Comparison of ENCODE assay signal across 22 cellular contexts in genomic region chr17:30334421-30334820, GRCh38. TPM values are rescaled to one million over a fixed set of nuclear protein-coding genes. Genes with fewer than 3 reads are reported as not detected.
DNase-seq lines count a peak whose midpoint lies in the region; ATAC-seq lines count a peak whose summit lies in the region.
"Had no signal": no experiment of that assay in that cellular context is flagged by ENCODE, and none has a peak within 500 bp of the region (broad histone marks: within the 10 kb centered on the region; RNA-seq: fewer than 3 reads in every experiment).

No MANE protein-coding gene starts in this region.

- no peaks in the 10 kb centered on the region for H3K9me3 ChIP-seq in naive thymus-derived CD4-positive, alpha-beta T cell (ENCODE audit: control insufficient read depth in 2 of 3, low read length in 3 of 3)

- peaks cover 0 to 3% (median 0%) of the 10 kb centered on the region in 5 donors for H3K36me3 Mint-ChIP-seq in naive thymus-derived CD4-positive, alpha-beta T cell

- H3K9me3 Mint-ChIP-seq in naive thymus-derived CD4-positive, alpha-beta T cell: peaks cover 0 to 2% (median 0%) of the 10 kb centered on the region in 11 donors
- H3K9me3 Mint-ChIP-seq: H9, IgD-negative memory B cell had no signal

- CTCF ChIA-PET in naive thymus-derived CD4-positive, alpha-beta T cell (lab: Charles Lee): interaction anchor here (1.0 to 5.2 kb wide), 12 partner anchors 10 to 230 kb away, joined by 3 to 66 read pairs (median 6); partner anchors contain the start of gene BLMH

- peak overlapping the region in 5 of 9 donors; percentile 61 to 91 (median 84) for H3K27ac Mint-ChIP-seq in naive thymus-derived CD4-positive, alpha-beta T cell
- H3K27ac Mint-ChIP-seq: H9, IgD-negative memory B cell had no signal

- H3K27ac ChIP-seq in naive thymus-derived CD4-positive, alpha-beta T cell (ENCODE audit: low read depth, low read length): no peak overlapping the region
- H3K27ac ChIP-seq: C4-2B, HL-60, SK-N-MC had no signal

- DNase-seq in EH (ENCODE audit: low read depth) (peak; percentile 19), H4 (ENCODE audit: low spot score) (peak; percentile 44), astrocyte of the hippocampus (ENCODE audit: low read depth, low spot score) (peak; percentile 42), Ammon's horn (ENCODE audit: low spot score) (no peak)
- DNase-seq in naive thymus-derived CD4-positive, alpha-beta T cell: no peak
- no peak for DNase-seq in activated T-cell treated with anti-CD3 and anti-CD28 coated beads, Interleukin-2, amount 50 U/mL, for 1 hour
- DNase-seq: DMS79 treated with DMSO at 0.1 percent for 48 hours; H9; Karpas-422; NCI-H1105 treated with DMSO at 0.1 percent for 48 hours; NCI-H1694; NCI-H2081 treated with DMSO at 0.1 percent for 48 hours; NCI-H748 treated with DMSO at 0.1 percent for 48 hours; NK-92 treated with Interleukin-12 subunit alpha and Interleukin-12 subunit beta, amount 100 ng/mL, for 24 hours had no signal

- peaks cover 28 to 29% of the 10 kb centered on the region in 2 donors for H3K4me1 ChIP-seq in naive thymus-derived CD4-positive, alpha-beta T cell (ENCODE audit: control insufficient read depth in 2 of 2, insufficient read depth in 2 of 2, low read length in 2 of 2)

- no peaks in the 10 kb centered on the region for H3K27me3 ChIP-seq in naive thymus-derived CD4-positive, alpha-beta T cell (ENCODE audit: control insufficient read depth in 2 of 2, insufficient read depth in 2 of 2, low read length in 2 of 2)

- H3K27me3 Mint-ChIP-seq in naive thymus-derived CD4-positive, alpha-beta T cell: no peaks in the 10 kb centered on the region

- H3K36me3 ChIP-seq in naive thymus-derived CD4-positive, alpha-beta T cell (ENCODE audit: control insufficient read depth in 2 of 3, insufficient read depth in 3 of 3, low read length in 3 of 3): no peaks in the 10 kb centered on the region

- no peak overlapping the region for H3K4me3 ChIP-seq in naive thymus-derived CD4-positive, alpha-beta T cell (ENCODE audit: low read length)
- H3K4me3 ChIP-seq: SK-N-MC had no signal

- intact Hi-C loops in naive thymus-derived CD4-positive, alpha-beta T cell (cut with micrococcal nuclease): loop anchor here in 1 of 2 donors (5.0 kb wide), 1 partner anchor 217 kb away; the partner anchor contains the start of gene NSRP1

- POLR2A ChIA-PET in naive thymus-derived CD4-positive, alpha-beta T cell (lab: Charles Lee): interaction anchor here (0.6 to 4.2 kb wide), 5 partner anchors 8 to 91 kb away, joined by 3 to 39 read pairs (median 5); partner anchors contain the start of gene BLMH

- peaks cover 19 to 52% (median 48%) of the 10 kb centered on the region in 7 donors for H3K4me1 Mint-ChIP-seq in naive thymus-derived CD4-positive, alpha-beta T cell
- H3K4me1 Mint-ChIP-seq: H9 had no signal

- no peak overlapping the region for H3K4me3 Mint-ChIP-seq in naive thymus-derived CD4-positive, alpha-beta T cell
- H3K4me3 Mint-ChIP-seq: H9, IgD-negative memory B cell had no signal

- no peak for ATAC-seq in naive thymus-derived CD4-positive, alpha-beta T cell
- no peak for ATAC-seq in GM18909 (IDR thresholded peaks at IDR 0.05; ENCODE audit: poor library complexity, unreplicated experiment)
- ATAC-seq: Right ventricle myocardium inferior had no signal

RNA-seq across cellular contexts. Expression of gene TMIGD1, which starts 0.6 kb away (rescaled TPM):
- total RNA-seq in H4 (2014; rRNA removed; shearing (Covaris generic)): not detected in 2 replicates
- total RNA-seq in naive thymus-derived CD4-positive, alpha-beta T cell: not detected
- polyA plus RNA-seq in naive thymus-derived CD4-positive, alpha-beta T cell: not detected
- total RNA-seq: H9, HT1080, NCI-H460, Right ventricle myocardium inferior had no signal
- polyA plus RNA-seq: IgD-negative memory B cell had no signal

RNA-seq across cellular contexts. Expression of gene BLMH, which starts 42.7 kb away (rescaled TPM):
- 32.9 and 48.8 TPM in 2 replicates for total RNA-seq in H4 (2014; rRNA removed; shearing (Covaris generic))
- total RNA-seq in naive thymus-derived CD4-positive, alpha-beta T cell: 10 to 100 TPM; 26.8 to 57.5 (median 40.1) TPM
- polyA plus RNA-seq in naive thymus-derived CD4-positive, alpha-beta T cell: 10 to 100 TPM; 17.7 to 24.4 TPM

RNA-seq across cellular contexts. Expression of gene CPD, which starts 44.3 kb away (rescaled TPM):
- total RNA-seq in H4 (2014; rRNA removed; shearing (Covaris generic)): 37.9 and 40.8 TPM in 2 replicates
- 10 to 100 TPM; 16.5 to 52.9 (median 22.6) TPM for total RNA-seq in naive thymus-derived CD4-positive, alpha-beta T cell
- polyA plus RNA-seq in naive thymus-derived CD4-positive, alpha-beta T cell: 10 to 100 TPM; 14.9 to 17.3 TPM

Comparison
In these comparisons a context has a peak if more than half of its experiments do, and no peak if none do; other contexts are left out.
1. DNase-seq: peak in EH (single experiment), H4 (single experiment) and astrocyte of the hippocampus (single experiment); none in naive thymus-derived CD4-positive, alpha-beta T cell (0 of 9), Ammon's horn (single experiment) and activated T-cell treated with anti-CD3 and anti-CD28 coated beads, Interleukin-2, amount 50 U/mL, for 1 hour (single experiment).